Comparison of ENCODE assay signal across 9 cellular contexts in the genomic region with DNA sequence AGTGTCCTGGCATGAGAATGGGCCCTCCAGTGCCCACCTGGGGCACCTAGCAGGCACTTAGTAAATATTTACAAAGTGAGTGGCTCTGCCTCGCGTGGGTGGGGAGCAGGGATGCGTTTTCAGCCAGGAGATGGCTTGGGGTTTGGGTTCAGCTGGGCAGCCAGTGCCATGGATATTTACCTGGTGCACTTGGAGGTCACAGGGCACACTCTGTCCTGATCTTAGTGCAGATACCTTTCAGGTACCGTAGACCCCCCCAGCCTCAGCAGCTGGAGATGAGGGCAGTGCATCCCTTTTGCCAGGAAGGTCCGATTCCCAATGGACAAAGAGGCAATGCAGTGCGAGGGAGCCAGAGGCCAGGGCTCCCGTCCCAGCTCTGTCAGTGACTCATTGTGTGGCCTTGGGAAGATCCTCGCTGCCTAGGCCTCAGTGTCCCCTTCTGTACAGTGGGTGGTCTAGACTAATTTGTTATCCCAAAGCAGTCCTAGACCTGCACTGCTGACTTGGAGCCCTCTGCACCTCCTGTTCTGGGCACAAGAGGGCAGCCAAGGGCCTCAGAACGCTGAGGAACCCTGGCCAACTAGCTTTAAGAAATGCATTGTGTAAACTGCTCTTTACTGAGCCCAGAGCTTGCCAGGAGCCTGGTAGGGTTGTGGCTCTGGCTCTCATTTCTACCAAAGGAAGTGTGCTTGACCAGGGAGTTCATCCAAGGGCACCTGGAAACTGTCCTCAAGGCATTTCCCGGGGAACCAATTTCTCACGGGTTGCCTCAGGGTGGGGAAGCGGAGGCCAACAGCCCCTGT. TPM values are rescaled to one million over a fixed set of nuclear protein-coding genes. Genes with fewer than 3 reads are reported as not detected.
DNase-seq lines count a peak whose midpoint lies in the region; ATAC-seq and TF ChIP-seq lines count a peak whose summit lies in the region.
"Had no signal": no experiment of that assay in that cellular context is flagged by ENCODE, and none has a peak within 500 bp of the region (broad histone marks: within the 10 kb centered on the region; RNA-seq: fewer than 3 reads in every experiment).

No MANE protein-coding gene starts in this region.

- intact Hi-C loops in Calu3 (cut with micrococcal nuclease; ENCODE audit: unreplicated experiment): loop anchor here (1.0 to 10.0 kb wide), 2 partner anchors 152 to 389 kb away; a partner anchor contains a TSS
- intact Hi-C loops in heart right ventricle (cut with DNase I): loop anchor here (1.0 to 2.0 kb wide), 4 partner anchors 42 to 154 kb away; no protein-coding TSS in a partner anchor

- H3K9me3 ChIP-seq in adipocyte (ENCODE audit: control insufficient read depth, low read length): no peaks in the 10 kb centered on the region
- H3K9me3 ChIP-seq in heart right ventricle: no peaks in the 10 kb centered on the region

- peaks cover 8% of the 10 kb centered on the region for H3K36me3 Mint-ChIP-seq in Calu3 (ENCODE audit: insufficient read depth, unreplicated experiment)

- no peaks in the 10 kb centered on the region for H3K27me3 ChIP-seq in adipocyte (replicated peaks; ENCODE audit: control insufficient read depth, insufficient read depth, low read length)
- no peaks in the 10 kb centered on the region for H3K27me3 ChIP-seq in heart right ventricle

- no peaks in the 10 kb centered on the region for H3K4me1 Mint-ChIP-seq in Calu3 (ENCODE audit: low read depth, unreplicated experiment)

- no peaks in the 10 kb centered on the region for H3K27me3 Mint-ChIP-seq in Calu3 (ENCODE audit: unreplicated experiment)

- no TSS peak for BruUV-seq in Calu3 (replicated peaks; lab: Mats Ljungman, UMichigan)

- ATAC-seq in GM21528 (IDR thresholded peaks at IDR 0.05; ENCODE audit: low FRiP score, unreplicated experiment): peak; percentile 68
- ATAC-seq in heart right ventricle: peak; percentile 84 to 92 (median 90)

- no peaks in the 10 kb centered on the region for H3K36me3 ChIP-seq in adipocyte (ENCODE audit: control insufficient read depth, insufficient read depth, low read length, severe bottlenecking)
- H3K36me3 ChIP-seq in heart right ventricle: peaks cover 0 to 24% (median 0%) of the 10 kb centered on the region in 9 donors

- no peak overlapping the region for H3K27ac ChIP-seq in heart right ventricle

- H3K4me3 ChIP-seq in adipocyte (ENCODE audit: low read length): peak overlapping the region; percentile 31
- no peak overlapping the region for H3K4me3 ChIP-seq in heart right ventricle

- H3K4me1 ChIP-seq in adipocyte (ENCODE audit: control insufficient read depth, insufficient read depth, low read length) (peaks cover 23% of the 10 kb centered on the region), heart right ventricle (peaks cover 3 to 20% (median 9%) of the 10 kb centered on the region in 9 donors)

- TF ChIP-seq CTCF in Calu3 (IDR thresholded peaks at IDR 0.05; ENCODE audit: unreplicated experiment) (peak; percentile 84), heart right ventricle (IDR thresholded peaks at IDR 0.05) (peak; percentile 83 to 96 (median 93))

- DNase-seq in Calu3 (peak; percentile 76), M059J (ENCODE audit: low read depth) (peak; percentile 89), SW480 (ENCODE audit: low spot score) (peak; percentile 77), adipocyte (ENCODE audit: low read depth) (peak; percentile 94), heart right ventricle (peak; percentile 76 to 79), putamen (ENCODE audit: low spot score) (peak; percentile 89), NCI-H1048 (lab: John Stamatoyannopoulos, UW) (no peak)

- no peaks in the 10 kb centered on the region for H3K9me3 Mint-ChIP-seq in Calu3 (ENCODE audit: low read depth, unreplicated experiment)
- H3K9me3 Mint-ChIP-seq: T-helper 1 cell treated with Interleukin-12 subunit alpha and Interleukin-12 subunit beta and Interleukin-4 antibody, amounts not matched to agents 30 μg/mL and 1 μg/mL, for 36 hours had no signal

- no peak overlapping the region for H3K4me3 Mint-ChIP-seq in Calu3 (ENCODE audit: low read depth, unreplicated experiment)
- H3K4me3 Mint-ChIP-seq: T-helper 1 cell treated with Interleukin-12 subunit alpha and Interleukin-12 subunit beta and Interleukin-4 antibody, amounts not matched to agents 30 μg/mL and 1 μg/mL, for 36 hours had no signal

- CTCF ChIA-PET in Calu3 (lab: Charles Lee): interaction anchor here (0.6 to 3.2 kb wide), 8 partner anchors 11 to 404 kb away, joined by 3 to 111 read pairs (median 3); no protein-coding TSS in a partner anchor

- 50 to 52% methylated on average over 12 of the region's 12 CpGs for whole genome bisulfite sequencing in heart right ventricle, 2 donors

- peak overlapping the region; percentile 79 for H3K9ac ChIP-seq in adipocyte (ENCODE audit: low read length)

- H3K27ac Mint-ChIP-seq in Calu3 (ENCODE audit: unreplicated experiment): no peak overlapping the region

RNA-seq across cellular contexts. Expression of a gene that starts 16.0 kb away (rescaled TPM):
- total RNA-seq in Calu3 (2022) (11.8 and 16.5 TPM in 2 replicates), heart right ventricle (10 to 100 TPM; 26.6 to 46.0 (median 33.7) TPM)
- total RNA-seq in M059J (2014; rRNA removed; shearing (Covaris generic)): 4.6 and 5.5 TPM in 2 replicates
- polyA plus RNA-seq in heart right ventricle: 10 to 100 TPM; 15.9 to 21.7 TPM

RNA-seq across cellular contexts. Expression of a gene that starts 52.8 kb away (rescaled TPM):
- total RNA-seq in Calu3 (2022) (not detected in 2 replicates), heart right ventricle (10 to 100 TPM; 35.4 to 78.9 (median 47.0) TPM)
- 0.30 and 1.2 TPM in 2 replicates for total RNA-seq in M059J (2014; rRNA removed; shearing (Covaris generic))
- 10 to 100 TPM; 20.7 to 55.9 TPM for polyA plus RNA-seq in heart right ventricle

Comparison
In these comparisons a context has a peak if more than half of its experiments do, and no peak if none do; other contexts are left out.
1. RNA of a gene that starts 52.8 kb away (total RNA-seq): 35.4 to 78.9 TPM in heart right ventricle; 0.30 to 1.2 TPM in M059J and not detected in Calu3; every median in the first group is over 10 times any median in the second.